Comparison of ENCODE assay signal across 24 cellular contexts in the genomic region with DNA sequence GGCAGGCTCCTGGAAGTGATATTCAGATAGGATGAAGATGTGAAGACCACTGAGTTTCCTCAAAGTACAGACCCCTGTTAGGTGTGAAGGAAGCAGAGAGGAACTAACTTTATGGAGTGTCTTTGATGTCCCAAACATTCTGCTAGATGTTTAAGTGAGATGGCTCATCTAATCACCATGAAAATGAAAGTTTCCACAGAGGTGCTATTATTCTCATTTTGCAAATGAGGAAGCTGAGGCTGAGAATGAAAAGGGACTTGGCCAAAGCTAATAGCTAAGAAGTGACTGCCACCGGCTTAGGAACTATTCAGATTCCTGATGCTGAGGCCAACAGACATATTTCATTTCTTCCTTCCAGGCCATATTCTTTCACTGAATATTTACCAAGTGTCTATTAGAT.
"Had no signal": no experiment of that assay in that cellular context is flagged by ENCODE, and none has a peak within 500 bp of the region (broad histone marks: within the 10 kb centered on the region; RNA-seq: fewer than 3 reads in every experiment).

No MANE protein-coding gene starts in this region.

- H3K36me3 ChIP-seq: gastrocnemius medialis, neural progenitor cell, right lobe of liver, stomach, thyroid gland had no signal

- H3K4me3 ChIP-seq: dorsolateral prefrontal cortex, gastrocnemius medialis, lung, mucosa of descending colon, neural progenitor cell, right lobe of liver, smooth muscle cell, stomach, thyroid gland had no signal

- DNase-seq: dorsolateral prefrontal cortex; effector CD4-positive, alpha-beta T cell; foreskin fibroblast; gastrocnemius medialis; head of caudate nucleus; kidney; mucosa of descending colon; naive B cell; right lobe of liver; stimulated activated CD4-positive, alpha-beta T cell treated with anti-CD3 and anti-CD28 coated beads, Interleukin-12 subunit alpha, Interleukin-12 subunit beta, amount 100 ng/mL, for 4 hours; stimulated activated CD4-positive, alpha-beta T cell treated with anti-CD3 and anti-CD28 coated beads, Interleukin-1b, Interleukin-23, amount 100 ng/mL, for 48 hours; stimulated activated CD4-positive, alpha-beta T cell treated with anti-CD3 and anti-CD28 coated beads, Interleukin-4, amount 100 ng/mL, for 1 hour; stimulated activated CD8-positive, alpha-beta memory T cell treated with anti-CD3 and anti-CD28 coated beads, Interleukin-4, amount 100 ng/mL, for 48 hours; stimulated activated naive CD4-positive, alpha-beta T cell treated with Interleukin-2 at 50 U/mL for 16 hours; stomach; thyroid gland had no signal

- H3K27ac ChIP-seq: dorsolateral prefrontal cortex, epithelial cell of prostate, gastrocnemius medialis, neural progenitor cell, parathyroid adenoma, right lobe of liver, stomach, thyroid gland had no signal

- H3K9me3 ChIP-seq: gastrocnemius medialis, mucosa of descending colon, right lobe of liver, stomach, thyroid gland had no signal

- ATAC-seq: esophagus mucosa; gastrocnemius medialis; left lobe of liver; mucosa of descending colon; natural killer cell treated with Interleukin-12 subunit alpha and Interleukin-12 subunit beta and Interleukin-15 and Interleukin-18, amount 100 ng/mL, for 72 hours; right lobe of liver had no signal

- H3K27me3 ChIP-seq: gastrocnemius medialis, neural progenitor cell, right lobe of liver, stomach, thyroid gland had no signal

- H3K4me1 ChIP-seq: gastrocnemius medialis, parathyroid adenoma, right lobe of liver, stomach, thyroid gland had no signal
